25 cellular contexts compared by ENCODE assay signal in genomic region chr2:171807831-171808393, GRCh38.
DNase-seq lines count a peak whose midpoint lies in the region; ATAC-seq and TF ChIP-seq lines count a peak whose summit lies in the region.
"Had no signal": no experiment of that assay in that cellular context is flagged by ENCODE, and none has a peak within 500 bp of the region (broad histone marks: within the 10 kb centered on the region; RNA-seq: fewer than 3 reads in every experiment).

No MANE protein-coding gene starts in this region.

- in situ Hi-C loops in mammary epithelial cell (cut with MboI; ENCODE audit: low sequenced_read_pairs in 2 of 2): loop anchor here (25.0 kb wide), 1 partner anchor 304 kb away; the partner anchor contains the start of gene DLX2 (in 2 of the 2)

- 44% methylated on average over 4 of the region's 5 CpGs for WGBS in mammary epithelial cell (ENCODE audit: low coverage, missing lambda C conversion rate)

- H3K79me2 ChIP-seq in mammary epithelial cell (ENCODE audit: insufficient read depth, low read length): no peaks in the 10 kb centered on the region

- intact Hi-C loops in mammary epithelial cell (cut with micrococcal nuclease): loop anchor here (5.0 kb wide), 1 partner anchor 211 kb away; no protein-coding TSS in a partner anchor
- intact Hi-C loops in left ventricle myocardium inferior (cut with micrococcal nuclease): no loop called here
- intact Hi-C loops in sciatic nerve (cut with DNase I): loop anchor here (10.0 kb wide), 1 partner anchor 297 kb away; the partner anchor contains the start of gene DLX2
- intact Hi-C loops in activated CD8-positive, alpha-beta T cell treated with anti-CD3 and anti-CD28 coated beads for 36 hours (cut with micrococcal nuclease): no loop called here

- POLR2A ChIA-PET in activated CD8-positive, alpha-beta T cell treated with anti-CD3 and anti-CD28 coated beads for 36 hours (lab: Charles Lee): no interaction called here

- H3K9me3 Mint-ChIP-seq in activated CD8-positive, alpha-beta T cell treated with anti-CD3 and anti-CD28 coated beads for 36 hours: no peaks in the 10 kb centered on the region
- H3K9me3 Mint-ChIP-seq: activated T-helper 2 cell treated with anti-CD3 and anti-CD28 coated beads, Interferon-gamma antibody, Interleukin-2, Interleukin-4, amounts not matched to agents 10 μg/mL and 5 μg/mL and 100 μg/mL, durations not matched to agents 14 hours and 24 hours and 36 hours; effector memory CD8-positive, alpha-beta T cell; T-helper 2 cell treated with Interferon-gamma antibody and Interleukin-4, amounts not matched to agents 5 μg/mL and 100 μg/mL, for 36 hours had no signal

- no peak overlapping the region for H3K9ac ChIP-seq in mammary epithelial cell (ENCODE audit: insufficient read depth, low read length)

- H4K20me1 ChIP-seq in mammary epithelial cell (ENCODE audit: insufficient read depth, low read length): no peaks in the 10 kb centered on the region

- H3K36me3 Mint-ChIP-seq in activated CD8-positive, alpha-beta T cell treated with anti-CD3 and anti-CD28 coated beads for 36 hours (ENCODE audit: low read depth): peaks cover 28% of the 10 kb centered on the region

- H3K27me3 ChIP-seq in mammary epithelial cell (ENCODE audit: insufficient read depth, low read length): no peaks in the 10 kb centered on the region
- no peaks in the 10 kb centered on the region for H3K27me3 ChIP-seq in left ventricle myocardium inferior (ENCODE audit: low read depth)

- ATAC-seq in sciatic nerve (peak; percentile 51), GM21423 (IDR thresholded peaks at IDR 0.05; ENCODE audit: unreplicated experiment) (no peak)
- no peak for ATAC-seq in activated CD8-positive, alpha-beta T cell treated with anti-CD3 and anti-CD28 coated beads for 36 hours
- ATAC-seq: effector memory CD8-positive, alpha-beta T cell; GM12878; stimulated activated naive CD8-positive, alpha-beta T cell treated with anti-CD3 and anti-CD28 coated beads, Interleukin-15, Interleukin-2, amounts not matched to agents 100 U/mL and 50 U/mL, for 24 hours had no signal

- H3K9me3 ChIP-seq in mammary epithelial cell (replicated peaks; ENCODE audit: insufficient read depth, low read length) (no peaks in the 10 kb centered on the region), left ventricle myocardium inferior (replicated peaks) (no peaks in the 10 kb centered on the region)
- H3K9me3 ChIP-seq: psoas muscle had no signal

- dilution Hi-C loops in mammary epithelial cell (cut with HindIII; ENCODE audit: low sequenced_read_pairs): no loop called here

- H3K4me3 Mint-ChIP-seq in activated CD8-positive, alpha-beta T cell treated with anti-CD3 and anti-CD28 coated beads for 36 hours: no peak overlapping the region
- H3K4me3 Mint-ChIP-seq: activated naive CD8-positive, alpha-beta T cell; effector memory CD8-positive, alpha-beta T cell; T-helper 2 cell treated with Interferon-gamma antibody and Interleukin-4, amounts not matched to agents 5 μg/mL and 100 μg/mL, for 36 hours had no signal

- H3K4me2 ChIP-seq in mammary epithelial cell (ENCODE audit: insufficient read depth, low read depth, low read length): peak overlapping the region; percentile 57

- no TSS peak for BruUV-seq in mammary epithelial cell (replicated peaks; lab: Mats Ljungman, UMichigan)

- H3K36me3 ChIP-seq in mammary epithelial cell (ENCODE audit: insufficient read depth, low read length) (peaks cover 2% of the 10 kb centered on the region), left ventricle myocardium inferior (peaks cover 67% of the 10 kb centered on the region)

- DNase-seq in SKM-1 treated with dmso at 0.1 percent for 144 hours (lab: John Stamatoyannopoulos, UW; ENCODE audit: unreplicated experiment) (peak; percentile 6), SKM-1 (lab: John Stamatoyannopoulos, UW; ENCODE audit: unreplicated experiment) (no peak), mammary epithelial cell (peak; percentile 43), left ventricle myocardium inferior (no peak), sciatic nerve (ENCODE audit: low spot score) (no peak), coronary artery (ENCODE audit: low spot score) (no peak)
- no peak for DNase-seq in activated CD8-positive, alpha-beta T cell treated with anti-CD3 and anti-CD28 coated beads for 36 hours
- DNase-seq: activated CD8-positive, alpha-beta memory T cell treated with anti-CD3 and anti-CD28 coated beads, Interleukin-2, amount 50 U/mL, for 4 hours; AML-193; DMS79; effector memory CD8-positive, alpha-beta T cell; head of caudate nucleus; NCI-H1092 treated with DMSO at 0.1 percent for 48 hours; NCI-H1930; NCI-H345; psoas muscle; stimulated activated CD4-positive, alpha-beta T cell treated with anti-CD3 and anti-CD28 coated beads, Interleukin-4, amount 100 ng/mL, for 24 hours; stimulated activated naive CD8-positive, alpha-beta T cell treated with anti-CD3 and anti-CD28 coated beads, Interleukin-15, Interleukin-2, amounts not matched to agents 100 U/mL and 50 U/mL, for 24 hours; WERI-Rb-1 had no signal

- no peaks in the 10 kb centered on the region for H3K27me3 Mint-ChIP-seq in activated CD8-positive, alpha-beta T cell treated with anti-CD3 and anti-CD28 coated beads for 36 hours
- H3K27me3 Mint-ChIP-seq: activated naive CD8-positive, alpha-beta T cell; effector memory CD8-positive, alpha-beta T cell had no signal

- peak overlapping the region; percentile 36 for H3K27ac ChIP-seq in mammary epithelial cell (ENCODE audit: insufficient read depth, low read depth, low read length)
- H3K27ac ChIP-seq in left ventricle myocardium inferior (replicated peaks): peak overlapping the region; percentile 20
- H3K27ac ChIP-seq in coronary artery: no peak overlapping the region
- H3K27ac ChIP-seq: 22Rv1, psoas muscle, WERI-Rb-1 had no signal

- no peak overlapping the region for H3K27ac Mint-ChIP-seq in activated CD8-positive, alpha-beta T cell treated with anti-CD3 and anti-CD28 coated beads for 36 hours
- H3K27ac Mint-ChIP-seq: activated naive CD8-positive, alpha-beta T cell; activated T-helper 2 cell treated with anti-CD3 and anti-CD28 coated beads, Interferon-gamma antibody, Interleukin-2, Interleukin-4, amounts not matched to agents 10 μg/mL and 5 μg/mL and 100 μg/mL, durations not matched to agents 14 hours and 24 hours and 36 hours; T-helper 2 cell treated with Interferon-gamma antibody and Interleukin-4, amounts not matched to agents 5 μg/mL and 100 μg/mL, for 36 hours had no signal

- H3K4me3 ChIP-seq in mammary epithelial cell (replicated peaks in 1 of 3; ENCODE audit: insufficient read depth in 1 of 3, low read depth in 2 of 3, low read length in 3 of 3) (peak overlapping the region in 1 of 3 experiments; percentile 4), left ventricle myocardium inferior (no peak overlapping the region), coronary artery (no peak overlapping the region)
- H3K4me3 ChIP-seq: GM12878, psoas muscle had no signal

- CTCF ChIA-PET in mammary epithelial cell (lab: Charles Lee; ENCODE audit: low non-redundant PET): no interaction called here
- CTCF ChIA-PET in activated CD8-positive, alpha-beta T cell treated with anti-CD3 and anti-CD28 coated beads for 36 hours (lab: Charles Lee): interaction anchor here (0.8 to 0.9 kb wide), 2 partner anchors 295 to 299 kb away, joined by 3 to 4 read pairs; partner anchors contain the start of gene DLX2

- no peaks in the 10 kb centered on the region for H3K4me1 Mint-ChIP-seq in activated CD8-positive, alpha-beta T cell treated with anti-CD3 and anti-CD28 coated beads for 36 hours (ENCODE audit: low read depth)

- H3K4me1 ChIP-seq in mammary epithelial cell (ENCODE audit: insufficient read depth, low read length) (peaks cover 15% of the 10 kb centered on the region), left ventricle myocardium inferior (peaks cover 22% of the 10 kb centered on the region)

- no peak overlapping the region for H2AFZ ChIP-seq in mammary epithelial cell (ENCODE audit: low read depth, low read length)

- TF ChIP-seq CTCF in mammary epithelial cell (conservative IDR thresholded peaks at IDR 0.05 in 1 of 2, IDR thresholded peaks at IDR 0.05 in 1 of 2; ENCODE audit: extremely low read depth in 1 of 2, insufficient read depth in 1 of 2, low read depth in 1 of 2, low read length in 2 of 2) (no peak), left ventricle myocardium inferior (IDR thresholded peaks at IDR 0.05; ENCODE audit: borderline replicate concordance) (no peak), coronary artery (IDR thresholded peaks at IDR 0.05) (no peak)
- no peak for TF ChIP-seq CTCF in activated CD8-positive, alpha-beta T cell treated with anti-CD3 and anti-CD28 coated beads for 36 hours (IDR thresholded peaks at IDR 0.05)

Comparison
In these comparisons a context has a peak if more than half of its experiments do, and no peak if none do; other contexts are left out.
1. DNase-seq: peak in SKM-1 treated with dmso at 0.1 percent for 144 hours (single experiment) and mammary epithelial cell (single experiment); none in SKM-1 (single experiment), left ventricle myocardium inferior (single experiment), sciatic nerve (single experiment), coronary artery (single experiment) and activated CD8-positive, alpha-beta T cell treated with anti-CD3 and anti-CD28 coated beads for 36 hours (single experiment).
2. H3K27ac ChIP-seq: peak in mammary epithelial cell (single experiment) and left ventricle myocardium inferior (single experiment); none in coronary artery (0 of 2).
3. intact Hi-C loops: an anchor here in mammary epithelial cell (5.0 kb wide) and sciatic nerve (10.0 kb wide); none called in left ventricle myocardium inferior and activated CD8-positive, alpha-beta T cell treated with anti-CD3 and anti-CD28 coated beads for 36 hours.